8 cellular contexts compared by ENCODE assay signal in the genomic region with DNA sequence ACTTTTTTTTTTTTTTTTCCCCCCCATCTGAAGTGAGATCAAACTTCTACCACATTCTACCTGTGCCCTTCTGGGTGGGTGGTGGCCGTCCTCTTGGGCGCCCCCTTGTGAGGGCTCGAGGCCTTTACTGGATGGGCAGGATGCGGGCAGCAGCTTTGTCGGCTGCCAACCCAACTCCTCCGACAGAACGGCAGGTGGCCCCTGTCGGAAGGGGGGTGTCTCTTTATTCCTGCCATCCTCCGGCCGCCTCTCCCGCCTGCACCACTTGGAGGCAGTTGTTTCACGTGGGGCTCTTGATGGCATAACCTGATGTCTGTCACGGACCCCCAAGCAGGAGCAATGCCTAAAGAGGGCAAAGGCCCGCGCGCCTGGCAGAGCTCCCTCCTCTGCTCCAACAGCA.
DNase-seq lines count a peak whose midpoint lies in the region; TF ChIP-seq lines count a peak whose summit lies in the region.

No MANE protein-coding gene starts in this region.

- DNase-seq in GM10266 (ENCODE audit: extremely low spot score) (peak; percentile 68), NCI-H526 treated with DMSO at 0.1 percent for 48 hours (lab: John Stamatoyannopoulos, UW) (peak; percentile 11), germinal center (ENCODE audit: low spot score) (peak; percentile 82), Ammon's horn (ENCODE audit: low spot score) (no peak), kidney tubule cell (ENCODE audit: low spot score) (no peak), pons (ENCODE audit: low spot score) (no peak)
- peak; percentile 83 to 87 for DNase-seq in activated T-cell treated with anti-CD3 and anti-CD28 coated beads, Interleukin-2, amount 50 U/mL, for 48 hours
- peak; percentile 34 to 53 (median 42) for DNase-seq in stimulated activated CD4-positive, alpha-beta T cell treated with anti-CD3 and anti-CD28 coated beads, TNF-alpha, amount 100 ng/mL, for 4 hours (ENCODE audit: low read depth in 3 of 3)

- TF ChIP-seq CTCF in GM10266 (IDR thresholded peaks at IDR 0.05; ENCODE audit: control insufficient read depth, insufficient read depth, low read depth, missing control alignments), result peak; percentile 54

Comparison
In these comparisons a context has a peak if more than half of its experiments do, and no peak if none do; other contexts are left out.
1. DNase-seq: peak in GM10266 (single experiment), NCI-H526 treated with DMSO at 0.1 percent for 48 hours (single experiment), activated T-cell treated with anti-CD3 and anti-CD28 coated beads, Interleukin-2, amount 50 U/mL, for 48 hours (2 of 2), germinal center (single experiment) and stimulated activated CD4-positive, alpha-beta T cell treated with anti-CD3 and anti-CD28 coated beads, TNF-alpha, amount 100 ng/mL, for 4 hours (3 of 3); none in Ammon's horn (single experiment), kidney tubule cell (single experiment) and pons (single experiment).